ENCODE assay signal across 8 cellular contexts in the genomic region with DNA sequence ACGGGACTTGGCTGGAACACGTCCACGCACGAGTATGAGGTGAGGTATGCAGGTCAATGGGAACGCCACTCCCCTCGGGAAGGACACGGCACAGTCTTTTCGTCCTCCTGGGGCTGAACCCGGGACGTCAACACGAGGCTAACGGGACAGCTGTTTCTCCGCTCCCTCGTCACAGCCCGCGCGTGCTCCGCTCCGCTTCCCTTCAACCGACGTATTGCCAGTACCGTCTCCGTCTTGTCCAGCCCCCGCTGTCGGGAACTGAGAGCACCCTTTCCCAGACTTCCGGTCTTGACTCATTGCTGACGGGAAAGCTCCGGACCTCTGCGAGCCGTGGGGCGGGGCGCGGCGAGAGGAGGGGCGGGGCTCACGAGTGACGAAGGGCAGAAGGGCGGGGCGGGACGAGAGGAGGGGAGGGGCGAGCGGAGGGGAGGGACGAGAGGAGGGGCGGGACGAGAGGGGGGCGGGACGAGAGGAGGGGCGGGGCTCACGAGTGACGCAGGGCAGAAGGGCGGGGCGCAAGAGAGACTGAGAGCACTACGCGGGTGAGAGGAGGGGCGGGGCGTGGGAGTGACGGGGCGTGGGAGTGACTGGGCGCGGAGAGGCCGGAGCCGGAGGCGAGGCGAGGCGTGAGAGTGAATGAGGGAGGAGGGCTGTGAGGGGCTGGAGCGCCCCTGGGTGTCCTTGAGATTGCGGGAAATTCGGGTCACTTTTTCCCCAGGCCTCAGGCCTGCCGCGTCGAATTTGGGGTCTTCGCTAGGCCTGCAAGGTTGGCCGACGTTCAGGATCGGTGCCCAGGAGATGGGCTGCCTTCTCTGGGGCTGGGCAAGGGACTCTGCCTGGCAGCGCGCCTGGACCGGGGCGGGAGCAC. TPM values are rescaled to one million over a fixed set of nuclear protein-coding genes. Genes with fewer than 3 reads are reported as not detected.
A peak's percentile ranks its signal among the peaks of the same experiment; 100 is the strongest.
DNase-seq lines count a peak whose midpoint lies in the region; ATAC-seq, FAIRE-seq and TF ChIP-seq lines count a peak whose summit lies in the region.

No MANE protein-coding gene starts in this region.

- H3K27ac ChIP-seq in right atrium auricular region, result peak overlapping the region; percentile 92 to 94

- peak; percentile 97 for DNase-seq in NCI-H187 treated with DMSO at 0.1 percent for 48 hours (lab: John Stamatoyannopoulos, UW)
- DNase-seq in T-helper 2 cell, result peak; percentile 87 to 96 (median 92)
- peak; percentile 58 to 100 (median 97) for DNase-seq in anterior cingulate cortex (lab: John Stamatoyannopoulos, UW)
- peak; percentile 99 for DNase-seq in right atrium auricular region (ENCODE audit: low spot score)
- DNase-seq in pulmonary artery endothelial cell (ENCODE audit: low read depth, low spot score), result peak; percentile 91
- peak; percentile 96 for DNase-seq in urothelium cell line (ENCODE audit: low spot score)

- no peaks in the 10 kb centered on the region for H3K27me3 ChIP-seq in right atrium auricular region

- peak; percentile 63 for TF ChIP-seq POLR2A in GM18505 (IDR thresholded peaks at IDR 0.05; ENCODE audit: borderline replicate concordance, extremely low read depth, insufficient read depth, insufficient read length)

- ATAC-seq in GM18505 (IDR thresholded peaks at IDR 0.05; ENCODE audit: unreplicated experiment), result peak; percentile 79
- ATAC-seq in HG02970 (IDR thresholded peaks at IDR 0.05; ENCODE audit: low FRiP score, unreplicated experiment), result peak; percentile 86

- peaks cover 0 to 11% of the 10 kb centered on the region in 2 donors for H3K4me1 ChIP-seq in right atrium auricular region

- H3K9me3 ChIP-seq in right atrium auricular region, result no peaks in the 10 kb centered on the region

- peak; percentile 73 for FAIRE-seq in urothelium cell line (lab: Jason Lieb, UNC)

- no peak for TF ChIP-seq CTCF in right atrium auricular region (IDR thresholded peaks at IDR 0.05)

- H3K36me3 ChIP-seq in right atrium auricular region, result no peaks in the 10 kb centered on the region

- H3K4me3 ChIP-seq in right atrium auricular region, result peak overlapping the region; percentile 50 to 65

RNA-seq across cellular contexts. Expression of gene CFAP126, which starts 22.2 kb away (rescaled TPM):
- total RNA-seq in right atrium auricular region (not detected), pulmonary artery endothelial cell (not detected in 2 replicates)

Comparison
In these comparisons a context has a peak if more than half of its experiments do, and no peak if none do; other contexts are left out.
1. Peak in every context shown above with its lines: DNase-seq, ATAC-seq, H3K4me3 ChIP-seq and H3K27ac ChIP-seq.